Comparison of ENCODE assay signal across 8 cellular contexts in genomic region chr22:26588749-26589366, GRCh38. TPM values are rescaled to one million over a fixed set of nuclear protein-coding genes. Genes with fewer than 3 reads are reported as not detected.
A peak's percentile ranks its signal among the peaks of the same experiment; 100 is the strongest.
DNase-seq lines count a peak whose midpoint lies in the region; ATAC-seq and TF ChIP-seq lines count a peak whose summit lies in the region.

No MANE protein-coding gene starts in this region.

- peak overlapping the region; percentile 79 for H3K4me2 ChIP-seq in H9 (ENCODE audit: insufficient read depth, insufficient read length, low read length)

- H4K20me1 ChIP-seq in H9 (ENCODE audit: control insufficient read depth, insufficient read depth, insufficient read length), result no peaks in the 10 kb centered on the region

- no peak overlapping the region for H3K27ac ChIP-seq in H9 (ENCODE audit: insufficient read length, low read depth, low read length)
- H3K27ac ChIP-seq in WERI-Rb-1, result no peak overlapping the region
- peak overlapping the region; percentile 92 for H3K27ac ChIP-seq in right cardiac atrium (ENCODE audit: low read length)
- H3K27ac ChIP-seq in skin epidermis, result peak overlapping the region in 20 of 21 experiments; percentile 80 to 96 (median 86)

- no peak for TF ChIP-seq CTCF in H9 (conservative IDR thresholded peaks at IDR 0.05)
- no peak for TF ChIP-seq CTCF in WERI-Rb-1 (IDR thresholded peaks at IDR 0.05; ENCODE audit: low read depth, low read length)

- no peak overlapping the region for H2BK120ac ChIP-seq in H9 (ENCODE audit: low read depth, low read length, poor library complexity, severe bottlenecking)

- H2AFZ ChIP-seq in H9 (ENCODE audit: low read length), result no peak overlapping the region

- H3K27ac Mint-ChIP-seq in H9, result peak overlapping the region in 2 of 3 experiments; percentile 57 to 91; a peak in 3 of 7 replicates

- H2BK12ac ChIP-seq in H9 (ENCODE audit: insufficient read length, low read depth, low read length), result no peak overlapping the region

- ATAC-seq in right cardiac atrium, result no peak
- no peak for ATAC-seq in HG02763 (IDR thresholded peaks at IDR 0.05; ENCODE audit: unreplicated experiment)
- ATAC-seq in GM19395 (IDR thresholded peaks at IDR 0.05; ENCODE audit: unreplicated experiment), result no peak
- ATAC-seq in HG03108 (IDR thresholded peaks at IDR 0.05; ENCODE audit: unreplicated experiment), result no peak

- H3T11ph ChIP-seq in H9 (ENCODE audit: low read length), result no peak overlapping the region

- H2BK5ac ChIP-seq in H9 (ENCODE audit: insufficient read length, low read length), result no peak overlapping the region

- H3K56ac ChIP-seq in H9 (ENCODE audit: insufficient read length, low read depth, low read length), result no peak overlapping the region

- no peak overlapping the region for H3K4ac ChIP-seq in H9 (ENCODE audit: low read depth, low read length)

- H2BK15ac ChIP-seq in H9 (ENCODE audit: low read depth, low read length), result no peak overlapping the region

- WGBS in H9 (ENCODE audit: extremely low coverage, insufficient read length, low lambda C conversion rate), result no CpG with 5 or more reads among the region's 13 CpGs
- 57% methylated on average over 13 of the region's 13 CpGs for WGBS in right cardiac atrium

- H3K27me3 ChIP-seq in H9 (ENCODE audit: insufficient read depth, low read length) (no peaks in the 10 kb centered on the region), WERI-Rb-1 (ENCODE audit: insufficient read depth, low read depth, severe bottlenecking) (no peaks in the 10 kb centered on the region), right cardiac atrium (ENCODE audit: control insufficient read depth, insufficient read depth) (no peaks in the 10 kb centered on the region)

- no peak overlapping the region for H4K5ac ChIP-seq in H9 (ENCODE audit: insufficient read length, low read depth, low read length)

- H2AK5ac ChIP-seq in H9 (ENCODE audit: insufficient read length, low read length), result no peak overlapping the region

- peaks cover 2% of the 10 kb centered on the region for H3K79me1 ChIP-seq in H9 (ENCODE audit: insufficient read depth, low read depth, low read length, poor library complexity, severe bottlenecking)

- no peak overlapping the region for H4K91ac ChIP-seq in H9 (ENCODE audit: insufficient read length, low read depth, low read length)

- no peaks in the 10 kb centered on the region for H3K23me2 ChIP-seq in H9 (ENCODE audit: insufficient read length, low read depth, low read length, poor library complexity, severe bottlenecking)

- peaks cover 0 to 3% of the 10 kb centered on the region in 2 experiments; a peak in 2 of 5 replicates for H3K9me3 Mint-ChIP-seq in H9

- peak overlapping the region; percentile 85 to 93 for H3K4me3 Mint-ChIP-seq in H9

- H3K79me2 ChIP-seq in H9 (ENCODE audit: insufficient read depth, low read length), result peaks cover 32% of the 10 kb centered on the region; the same call in 1 of the 2 replicates

- peak overlapping the region; percentile 51 for H3K9ac ChIP-seq in H9 (ENCODE audit: extremely low read depth, insufficient read length, low read length)

- no peak overlapping the region for H3K23ac ChIP-seq in H9 (ENCODE audit: insufficient read length, low read depth, low read length)

- H3K4me3 ChIP-seq in WERI-Rb-1 (ENCODE audit: low read depth, low read length) (peak overlapping the region; percentile 72), right cardiac atrium (ENCODE audit: low read length) (peak overlapping the region; percentile 100), skin epidermis (peak overlapping the region; percentile 60 to 99 (median 88))

- no peak overlapping the region for H3K14ac ChIP-seq in H9 (ENCODE audit: insufficient read depth, low read length)

- H3K18ac ChIP-seq in H9 (ENCODE audit: insufficient read length, low read depth, low read length), result no peak overlapping the region

- H3K9me3 ChIP-seq in H9 (ENCODE audit: control insufficient read depth, low read depth, low read length) (no peaks in the 10 kb centered on the region), WERI-Rb-1 (ENCODE audit: severe bottlenecking) (peaks cover 5% of the 10 kb centered on the region), right cardiac atrium (ENCODE audit: control insufficient read depth, low read length) (no peaks in the 10 kb centered on the region)

- H2BK20ac ChIP-seq in H9 (ENCODE audit: low read depth, low read length, poor library complexity, severe bottlenecking), result no peak overlapping the region

- H3K36me3 Mint-ChIP-seq in H9 (ENCODE audit: insufficient read depth in 1 of 3, low read depth in 3 of 3), result peaks cover 15 to 21% (median 20%) of the 10 kb centered on the region in 3 experiments

- H3K4me1 Mint-ChIP-seq in H9, result peaks cover 45 to 56% of the 10 kb centered on the region in 2 experiments

- H3K27me3 Mint-ChIP-seq in H9 (ENCODE audit: low read depth), result peaks cover 3% of the 10 kb centered on the region

- DNase-seq in H9, result no peak
- no peak for DNase-seq in WERI-Rb-1
- no peak for DNase-seq in right cardiac atrium
- no peak for DNase-seq in NCI-H2081 treated with DMSO at 0.1 percent for 48 hours (lab: John Stamatoyannopoulos, UW)

- H4K8ac ChIP-seq in H9 (replicated peaks; ENCODE audit: insufficient read length, low read depth, low read length), result no peak overlapping the region

- intact Hi-C loops in right cardiac atrium (cut with DNase I), result loop anchor here in 2 of 4 donors (10.0 kb wide), 2 partner anchors 64 to 74 kb away; partner anchors contain the start of gene TFIP11 (in 1 of the 2)

- peaks cover 5% of the 10 kb centered on the region; the same call in 1 of the 2 replicates for H3K4me1 ChIP-seq in H9 (ENCODE audit: insufficient read depth, low read length)
- peaks cover 8% of the 10 kb centered on the region for H3K4me1 ChIP-seq in right cardiac atrium (ENCODE audit: control insufficient read depth, insufficient read depth, low read length)

- no peaks in the 10 kb centered on the region for H3K36me3 ChIP-seq in WERI-Rb-1

RNA-seq across cellular contexts. Expression of gene TPST2, which starts 1.1 kb away (rescaled TPM):
- total RNA-seq in H9 (2021), result 50.1 and 52.2 TPM in 2 replicates
- total RNA-seq in right cardiac atrium, result 10 to 100 TPM; 30.5 to 55.2 (median 36.9) TPM
- 27.6 TPM for polyA plus RNA-seq in right cardiac atrium

RNA-seq across cellular contexts. Expression of gene CRYBB1, which starts 29.0 kb away (rescaled TPM):
- total RNA-seq in H9 (2021) (4.3 and 5.4 TPM in 2 replicates), right cardiac atrium (1 to 10 TPM in 2 of 4 donors, under 1 TPM in 2; 0.48 to 1.3 (median 0.99) TPM)
- polyA plus RNA-seq in right cardiac atrium, result 0.25 TPM

RNA-seq across cellular contexts. Expression of gene CRYBA4, which starts 32.9 kb away (rescaled TPM):
- 0.37 and 0.52 TPM in 2 replicates for total RNA-seq in H9 (2021)
- total RNA-seq in right cardiac atrium, result not detected
- not detected for polyA plus RNA-seq in right cardiac atrium

Comparison
In these comparisons a context has a peak if more than half of its experiments do, and no peak if none do; other contexts are left out.
1. H3K27ac ChIP-seq: peak in right cardiac atrium (single experiment) and skin epidermis (20 of 21); none in H9 (single experiment) and WERI-Rb-1 (single experiment).
2. Peak in every context shown above with its lines, with median percentiles within 50 percentile points of each other: H3K4me3 ChIP-seq.